In the genomic region with DNA sequence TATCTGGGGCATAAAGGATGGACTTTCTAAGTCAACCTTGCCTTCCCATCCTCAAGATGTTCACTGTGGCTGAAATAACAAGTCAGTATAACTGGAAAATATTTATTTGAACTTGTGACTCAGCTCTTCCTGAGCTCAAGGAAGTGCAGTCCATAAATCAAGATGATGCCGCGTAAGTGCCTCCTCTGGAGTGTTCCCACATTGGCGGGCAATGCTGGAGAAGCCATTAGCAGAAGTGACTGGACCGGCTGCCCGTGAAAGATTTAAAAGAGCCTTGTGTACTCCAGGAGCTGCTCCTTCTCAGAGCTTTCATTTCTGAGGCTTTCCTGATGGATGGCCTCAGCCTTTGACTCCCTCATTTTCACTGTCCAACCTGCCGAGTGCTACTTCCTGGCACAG, we compare ENCODE assay signal across 11 cellular contexts. TPM values are rescaled to one million over a fixed set of nuclear protein-coding genes. Genes with fewer than 3 reads are reported as not detected.
DNase-seq lines count a peak whose midpoint lies in the region; ATAC-seq, FAIRE-seq and TF ChIP-seq lines count a peak whose summit lies in the region.
"Had no signal": no experiment of that assay in that cellular context is flagged by ENCODE, and none has a peak within 500 bp of the region (broad histone marks: within the 10 kb centered on the region; RNA-seq: fewer than 3 reads in every experiment).

No MANE protein-coding gene starts in this region.

- H3K9ac ChIP-seq in astrocyte (ENCODE audit: low read length) = no peak overlapping the region

- no peak overlapping the region for H2AFZ ChIP-seq in astrocyte (ENCODE audit: low read depth, low read length)

- peaks cover 3% of the 10 kb centered on the region for H3K9me3 Mint-ChIP-seq in astrocyte (ENCODE audit: unreplicated experiment)
- no peaks in the 10 kb centered on the region for H3K9me3 Mint-ChIP-seq in mesothelial cell of epicardium
- no peaks in the 10 kb centered on the region for H3K9me3 Mint-ChIP-seq in chondrocyte (ENCODE audit: low read depth)
- H3K9me3 Mint-ChIP-seq: activated naive CD8-positive, alpha-beta T cell treated with anti-CD3 and anti-CD28 coated beads, Interleukin-2, amount 10 ng/mL, durations not matched to agents 7 days and 5 days; stimulated activated memory B cell treated with anti-CD40 and anti-IgM and Interleukin-4, amounts not matched to agents 10 μg/mL and 1 μg/mL and 100 μg/mL, for 72 hours had no signal

- H3K4me1 ChIP-seq in astrocyte (ENCODE audit: insufficient read depth, low read length) = no peaks in the 10 kb centered on the region

- no peak for TF ChIP-seq RAD21 in Ishikawa (IDR thresholded peaks at IDR 0.05; ENCODE audit: low read depth)

- H3K36me3 Mint-ChIP-seq in astrocyte (ENCODE audit: low read depth, unreplicated experiment) (no peaks in the 10 kb centered on the region), mesothelial cell of epicardium (no peaks in the 10 kb centered on the region), chondrocyte (ENCODE audit: low read depth) (peaks cover 3% of the 10 kb centered on the region)
- H3K36me3 Mint-ChIP-seq: activated naive CD8-positive, alpha-beta T cell treated with anti-CD3 and anti-CD28 coated beads, Interleukin-2, amount 10 ng/mL, durations not matched to agents 7 days and 5 days; stimulated activated memory B cell treated with anti-CD40 and anti-IgM and Interleukin-4, amounts not matched to agents 10 μg/mL and 1 μg/mL and 100 μg/mL, for 72 hours had no signal

- no peak for ATAC-seq in GM19397 (IDR thresholded peaks at IDR 0.05; ENCODE audit: unreplicated experiment)
- ATAC-seq: stimulated activated memory B cell treated with anti-CD40 and anti-IgM and Interleukin-4, amounts not matched to agents 10 μg/mL and 1 μg/mL and 100 μg/mL, for 72 hours had no signal

- H3K27me3 Mint-ChIP-seq in astrocyte (ENCODE audit: low read depth, unreplicated experiment) (peaks cover 61% of the 10 kb centered on the region), mesothelial cell of epicardium (ENCODE audit: low read depth) (peaks cover 20% of the 10 kb centered on the region), chondrocyte (ENCODE audit: low read depth) (peaks cover 65% of the 10 kb centered on the region)

- DNase-seq in AG08395 (ENCODE audit: low spot score) = peak; percentile 85
- DNase-seq in astrocyte (ENCODE audit: low read depth) = peak; percentile 77
- DNase-seq in mesothelial cell of epicardium (ENCODE audit: low spot score in 2 of 2, unreplicated experiment in 2 of 2) = no peak
- no peak for DNase-seq in retina
- DNase-seq in T-helper 2 cell = no peak
- no peak for DNase-seq in chondrocyte (ENCODE audit: low spot score)
- DNase-seq: activated naive CD8-positive, alpha-beta T cell treated with anti-CD3 and anti-CD28 coated beads, Interleukin-2, amount 10 ng/mL, durations not matched to agents 7 days and 5 days; GF-D8 had no signal

- no peak overlapping the region for H3K4me3 ChIP-seq in astrocyte (ENCODE audit: insufficient read depth, low read depth, low read length)

- H3K4me3 Mint-ChIP-seq in astrocyte (ENCODE audit: unreplicated experiment) = no peak overlapping the region
- no peak overlapping the region for H3K4me3 Mint-ChIP-seq in mesothelial cell of epicardium
- H3K4me3 Mint-ChIP-seq in chondrocyte (ENCODE audit: unreplicated experiment) = no peak overlapping the region
- H3K4me3 Mint-ChIP-seq: activated naive CD8-positive, alpha-beta T cell treated with anti-CD3 and anti-CD28 coated beads, Interleukin-2, amount 10 ng/mL, durations not matched to agents 7 days and 5 days; stimulated activated memory B cell treated with anti-CD40 and anti-IgM and Interleukin-4, amounts not matched to agents 10 μg/mL and 1 μg/mL and 100 μg/mL, for 72 hours had no signal

- TF ChIP-seq EP300 in Ishikawa (IDR thresholded peaks at IDR 0.05; ENCODE audit: borderline replicate concordance) = peak; percentile 86

- no peak for FAIRE-seq in astrocyte (lab: Jason Lieb, UNC)

- no peaks in the 10 kb centered on the region for H3K36me3 ChIP-seq in astrocyte (ENCODE audit: insufficient read depth, low read length)

- H3K27me3 ChIP-seq in astrocyte (ENCODE audit: insufficient read depth, low read length) = peaks cover 2% of the 10 kb centered on the region

- H3K79me2 ChIP-seq in astrocyte (ENCODE audit: insufficient read depth, low read length) = no peaks in the 10 kb centered on the region

- peak overlapping the region; percentile 17 for H3K4me2 ChIP-seq in astrocyte (ENCODE audit: low read length)

- no peaks in the 10 kb centered on the region for H3K4me1 Mint-ChIP-seq in astrocyte (ENCODE audit: low read depth, unreplicated experiment)
- peaks cover 30% of the 10 kb centered on the region for H3K4me1 Mint-ChIP-seq in mesothelial cell of epicardium
- no peaks in the 10 kb centered on the region for H3K4me1 Mint-ChIP-seq in chondrocyte (ENCODE audit: low read depth)
- H3K4me1 Mint-ChIP-seq: activated naive CD8-positive, alpha-beta T cell treated with anti-CD3 and anti-CD28 coated beads, Interleukin-2, amount 10 ng/mL, durations not matched to agents 7 days and 5 days; stimulated activated memory B cell treated with anti-CD40 and anti-IgM and Interleukin-4, amounts not matched to agents 10 μg/mL and 1 μg/mL and 100 μg/mL, for 72 hours had no signal

- H4K20me1 ChIP-seq in astrocyte (ENCODE audit: insufficient read depth, low read length) = no peaks in the 10 kb centered on the region

- no peak for TF ChIP-seq CTCF in astrocyte (IDR thresholded peaks at IDR 0.05; ENCODE audit: insufficient read depth, low read depth, low read length)
- no peak for TF ChIP-seq CTCF in mesothelial cell of epicardium (IDR thresholded peaks at IDR 0.05; ENCODE audit: unreplicated experiment)
- TF ChIP-seq CTCF in chondrocyte (IDR thresholded peaks at IDR 0.05) = no peak

- H3K27ac ChIP-seq in astrocyte (ENCODE audit: low read depth, low read length) = no peak overlapping the region

- H3K9me3 ChIP-seq in astrocyte (ENCODE audit: insufficient read depth, low read depth, low read length) = no peaks in the 10 kb centered on the region

- H3K27ac Mint-ChIP-seq in astrocyte (ENCODE audit: unreplicated experiment) (no peak overlapping the region), mesothelial cell of epicardium (peak overlapping the region; percentile 70), chondrocyte (ENCODE audit: unreplicated experiment) (no peak overlapping the region)
- H3K27ac Mint-ChIP-seq: activated naive CD8-positive, alpha-beta T cell treated with anti-CD3 and anti-CD28 coated beads, Interleukin-2, amount 10 ng/mL, durations not matched to agents 7 days and 5 days; stimulated activated memory B cell treated with anti-CD40 and anti-IgM and Interleukin-4, amounts not matched to agents 10 μg/mL and 1 μg/mL and 100 μg/mL, for 72 hours had no signal

TF ChIP-seq in Ishikawa, 13 proteins besides CTCF, POLR2A, EP300 and RAD21:
- TF ChIP-seq TCF12 (IDR thresholded peaks at IDR 0.05; ENCODE audit: low read depth) (peak; percentile 70; the same call in 1 of the 2 replicates), TEAD4 (IDR thresholded peaks at IDR 0.05) (peak; percentile 32; the same call in 1 of the 2 replicates), CREB1 (IDR thresholded peaks at IDR 0.05; ENCODE audit: low read depth) (no peak), EGR1 (IDR thresholded peaks at IDR 0.05) (no peak), YY1 (IDR thresholded peaks at IDR 0.05; ENCODE audit: low read depth) (peak; percentile 55; the same call in 1 of the 2 replicates), FOXM1 (IDR thresholded peaks at IDR 0.05; ENCODE audit: borderline replicate concordance, low read depth) (peak; percentile 61; the same call in 1 of the 2 replicates), TAF1 (IDR thresholded peaks at IDR 0.05; ENCODE audit: low read depth) (no peak), NFIC (IDR thresholded peaks at IDR 0.05) (peak; percentile 37; the same call in 1 of the 2 replicates)
- TF ChIP-seq, protein P1, sequence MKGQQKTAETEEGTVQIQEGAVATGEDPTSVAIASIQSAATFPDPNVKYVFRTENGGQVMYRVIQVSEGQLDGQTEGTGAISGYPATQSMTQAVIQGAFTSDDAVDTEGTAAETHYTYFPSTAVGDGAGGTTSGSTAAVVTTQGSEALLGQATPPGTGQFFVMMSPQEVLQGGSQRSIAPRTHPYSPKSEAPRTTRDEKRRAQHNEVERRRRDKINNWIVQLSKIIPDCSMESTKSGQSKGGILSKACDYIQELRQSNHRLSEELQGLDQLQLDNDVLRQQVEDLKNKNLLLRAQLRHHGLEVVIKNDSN (IDR thresholded peaks at IDR 0.05) = no peak
- TF ChIP-seq, protein P2, sequence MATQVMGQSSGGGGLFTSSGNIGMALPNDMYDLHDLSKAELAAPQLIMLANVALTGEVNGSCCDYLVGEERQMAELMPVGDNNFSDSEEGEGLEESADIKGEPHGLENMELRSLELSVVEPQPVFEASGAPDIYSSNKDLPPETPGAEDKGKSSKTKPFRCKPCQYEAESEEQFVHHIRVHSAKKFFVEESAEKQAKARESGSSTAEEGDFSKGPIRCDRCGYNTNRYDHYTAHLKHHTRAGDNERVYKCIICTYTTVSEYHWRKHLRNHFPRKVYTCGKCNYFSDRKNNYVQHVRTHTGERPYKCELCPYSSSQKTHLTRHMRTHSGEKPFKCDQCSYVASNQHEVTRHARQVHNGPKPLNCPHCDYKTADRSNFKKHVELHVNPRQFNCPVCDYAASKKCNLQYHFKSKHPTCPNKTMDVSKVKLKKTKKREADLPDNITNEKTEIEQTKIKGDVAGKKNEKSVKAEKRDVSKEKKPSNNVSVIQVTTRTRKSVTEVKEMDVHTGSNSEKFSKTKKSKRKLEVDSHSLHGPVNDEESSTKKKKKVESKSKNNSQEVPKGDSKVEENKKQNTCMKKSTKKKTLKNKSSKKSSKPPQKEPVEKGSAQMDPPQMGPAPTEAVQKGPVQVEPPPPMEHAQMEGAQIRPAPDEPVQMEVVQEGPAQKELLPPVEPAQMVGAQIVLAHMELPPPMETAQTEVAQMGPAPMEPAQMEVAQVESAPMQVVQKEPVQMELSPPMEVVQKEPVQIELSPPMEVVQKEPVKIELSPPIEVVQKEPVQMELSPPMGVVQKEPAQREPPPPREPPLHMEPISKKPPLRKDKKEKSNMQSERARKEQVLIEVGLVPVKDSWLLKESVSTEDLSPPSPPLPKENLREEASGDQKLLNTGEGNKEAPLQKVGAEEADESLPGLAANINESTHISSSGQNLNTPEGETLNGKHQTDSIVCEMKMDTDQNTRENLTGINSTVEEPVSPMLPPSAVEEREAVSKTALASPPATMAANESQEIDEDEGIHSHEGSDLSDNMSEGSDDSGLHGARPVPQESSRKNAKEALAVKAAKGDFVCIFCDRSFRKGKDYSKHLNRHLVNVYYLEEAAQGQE (IDR thresholded peaks at IDR 0.05; ENCODE audit: low read depth) = no peak

RNA-seq across cellular contexts. Expression of a gene that starts 17.4 kb away (rescaled TPM):
- total RNA-seq in astrocyte (0.24 and 0.48 TPM in 2 replicates), mesothelial cell of epicardium (0.49 to 0.66 TPM (median 0.59 TPM) in 3 replicates), chondrocyte (0.17 to 1.3 TPM (median 1.3 TPM) in 3 replicates)

Comparison
In these comparisons a context has a peak if more than half of its experiments do, and no peak if none do; other contexts are left out.
1. DNase-seq: peak in AG08395 (single experiment) and astrocyte (single experiment); none in mesothelial cell of epicardium (0 of 2), retina (single experiment), T-helper 2 cell (0 of 5) and chondrocyte (single experiment).